Comparison of ENCODE assay signal across 17 cellular contexts in the genomic region with DNA sequence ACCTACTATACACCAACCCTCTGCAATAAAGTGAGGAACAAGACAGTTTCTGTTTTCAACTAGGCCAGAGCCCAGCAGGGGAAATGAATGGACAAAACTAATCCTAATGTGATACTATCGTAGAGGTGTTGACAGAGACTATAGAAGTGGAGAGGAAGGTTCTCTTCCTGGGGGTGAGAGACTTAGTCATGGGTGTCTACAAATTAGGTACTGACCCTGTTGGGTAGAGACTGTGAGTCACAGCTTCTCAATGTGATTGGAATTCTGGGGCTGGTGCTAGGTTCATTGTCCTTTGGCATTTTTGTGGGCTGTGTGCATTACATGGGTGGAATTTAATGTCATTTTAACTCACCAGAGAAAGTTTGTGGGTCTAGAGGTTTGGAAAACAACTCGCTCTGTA.
A peak's percentile ranks its signal among the peaks of the same experiment; 100 is the strongest.
DNase-seq lines count a peak whose midpoint lies in the region; ATAC-seq, FAIRE-seq and TF ChIP-seq lines count a peak whose summit lies in the region.
"Had no signal": no experiment of that assay in that cellular context is flagged by ENCODE, and none has a peak within 500 bp of the region (broad histone marks: within the 10 kb centered on the region; RNA-seq: fewer than 3 reads in every experiment).

No MANE protein-coding gene starts in this region.

- TF ChIP-seq CTCF in A549 (IDR thresholded peaks at IDR 0.05) (no peak), HepG2 (CRISPR knock-in tag; IDR thresholded peaks at IDR 0.05) (no peak)

- peak; percentile 22 to 31 for DNase-seq in A549 (ENCODE audit: low read depth in 1 of 2, low spot score in 1 of 2)
- peak; percentile 95 for DNase-seq in astrocyte of the hippocampus (ENCODE audit: low read depth, low spot score)
- DNase-seq in islet precursor cell: peak; percentile 91
- no peak for DNase-seq in HepG2 (ENCODE audit: low spot score)
- DNase-seq: activated naive CD8-positive, alpha-beta T cell treated with anti-CD3 and anti-CD28 coated beads, Interleukin-2, amount 50 U/mL, for 24 hours; DND-41; effector CD8-positive, alpha-beta T cell; HFFc6; mucosa of descending colon; NCI-H345; right cardiac atrium had no signal

- H3K27ac ChIP-seq in A549 (no peak overlapping the region), HUES48 (ENCODE audit: low read depth, low read length) (peak overlapping the region; percentile 72), HepG2 (ENCODE audit: extremely low read length, insufficient read depth, low read length) (no peak overlapping the region)
- H3K27ac ChIP-seq: hepatocyte had no signal

- H4K20me1 ChIP-seq in HepG2 (ENCODE audit: insufficient read depth, low read length): no peaks in the 10 kb centered on the region

- TF ChIP-seq EP300 in A549 (IDR thresholded peaks at IDR 0.05) (no peak), HepG2 (IDR thresholded peaks at IDR 0.05; ENCODE audit: low read depth in 2 of 2, low read length in 2 of 2) (no peak), HepG2 (CRISPR knock-in tag; IDR thresholded peaks at IDR 0.05; ENCODE audit: borderline replicate concordance) (no peak)

- in situ Hi-C loops in HepG2 (cut with HindIII; ENCODE audit: extremely low pct_ligation_motif_present, low pct_unique_long_range_greater_than_20kb): no loop called here

- no peaks in the 10 kb centered on the region for H3K36me3 ChIP-seq in HUES48 (ENCODE audit: control insufficient read depth, insufficient read depth, low read length)
- H3K36me3 ChIP-seq in HepG2 (replicated peaks in 1 of 2; ENCODE audit: control insufficient read depth in 1 of 2, insufficient read depth in 2 of 2, low read length in 2 of 2): no peaks in the 10 kb centered on the region

- H3K79me2 ChIP-seq in HepG2 (ENCODE audit: insufficient read depth, low read length): no peaks in the 10 kb centered on the region
- H3K79me2 ChIP-seq: hepatocyte had no signal

- H3K4me3 ChIP-seq in A549: no peak overlapping the region
- H3K4me3 ChIP-seq in HUES48 (ENCODE audit: low read depth, low read length): no peak overlapping the region
- no peak overlapping the region for H3K4me3 ChIP-seq in HepG2 (replicated peaks in 1 of 3; ENCODE audit: insufficient read depth in 1 of 3, low read depth in 2 of 3, low read length in 3 of 3)
- H3K4me3 ChIP-seq: hepatocyte, mucosa of descending colon had no signal

- no peak overlapping the region for H2AFZ ChIP-seq in HepG2 (ENCODE audit: low read length)
- H2AFZ ChIP-seq: hepatocyte had no signal

- FAIRE-seq in A549 (lab: Jason Lieb, UNC): no peak
- no peak for FAIRE-seq in HepG2 (lab: Jason Lieb, UNC)

- no TSS peak for BruUV-seq in HepG2 (replicated peaks; lab: Mats Ljungman, UMichigan)

- H3K9me3 ChIP-seq in A549 (no peaks in the 10 kb centered on the region), HUES48 (ENCODE audit: control insufficient read depth, insufficient read depth, low read length) (no peaks in the 10 kb centered on the region), HepG2 (ENCODE audit: low read length) (no peaks in the 10 kb centered on the region)

- WGBS in A549 (ENCODE audit: missing lambda C conversion rate): 5% methylated on average over 2 of the region's 2 CpGs
- WGBS in HepG2 (ENCODE audit: low lambda C conversion rate): 41% methylated on average over 2 of the region's 2 CpGs

- intact Hi-C loops in HepG2 (cut with micrococcal nuclease; ENCODE audit: unreplicated experiment): loop anchor here (5.0 kb wide), 1 partner anchor 239 kb away; no protein-coding TSS in a partner anchor

- no peaks in the 10 kb centered on the region for H3K4me1 ChIP-seq in A549
- peaks cover 17% of the 10 kb centered on the region for H3K4me1 ChIP-seq in HUES48 (ENCODE audit: control insufficient read depth, insufficient read depth, low read length)
- no peaks in the 10 kb centered on the region for H3K4me1 ChIP-seq in HepG2 (ENCODE audit: insufficient read depth, low read length)

- POLR2A ChIA-PET in A549 (lab: Yijun Ruan, JAX): no interaction called here
- POLR2A ChIA-PET in HepG2 (lab: Yijun Ruan, JAX): no interaction called here

- ATAC-seq in A549 (peak in 1 of 2 experiments; percentile 59; a peak in 3 of 6 replicates), HG03135 (IDR thresholded peaks at IDR 0.05; ENCODE audit: unreplicated experiment) (no peak), HepG2 (no peak), GM18519 (IDR thresholded peaks at IDR 0.05; ENCODE audit: low FRiP score, unreplicated experiment) (no peak)
- ATAC-seq in activated CD4-positive, CD25-positive, alpha-beta regulatory T cell treated with anti-CD3 and anti-CD28 coated beads, Interleukin-2, amount 50 U/mL, for 24 hours: no peak
- ATAC-seq: activated naive CD8-positive, alpha-beta T cell treated with anti-CD3 and anti-CD28 coated beads, Interleukin-2, amount 50 U/mL, for 24 hours; mucosa of descending colon; Panc1 had no signal

- H3K4me2 ChIP-seq in A549 (0 out of 3 replicates have a peak overlapping the region, but pooled peaks have one; percentile 3), HepG2 (ENCODE audit: low read depth, low read length) (no peak overlapping the region)
- H3K4me2 ChIP-seq: hepatocyte had no signal

- CTCF ChIA-PET in A549 (lab: Yijun Ruan, JAX): interaction anchor here (1.1 kb wide), 2 partner anchors 16 to 173 kb away, joined by 3 read pairs; no protein-coding TSS in a partner anchor
- CTCF ChIA-PET in HepG2 (lab: Yijun Ruan, JAX; ENCODE audit: low intra/inter-chr PET ratio, low total read pairs): no interaction called here

- H3K9ac ChIP-seq in HUES48 (ENCODE audit: low read depth, low read length) (no peak overlapping the region), HepG2 (ENCODE audit: insufficient read depth, low read depth, low read length) (no peak overlapping the region)

- TF ChIP-seq POLR2A in A549 (IDR thresholded peaks at IDR 0.05; ENCODE audit: low read length): no peak
- no peak for TF ChIP-seq POLR2A in HepG2 (IDR thresholded peaks at IDR 0.05; ENCODE audit: insufficient read depth in 1 of 2, low read depth in 2 of 2, low read length in 2 of 2)

- TF ChIP-seq RAD21 in A549 (conservative IDR thresholded peaks at IDR 0.05 in 1 of 2, IDR thresholded peaks at IDR 0.05 in 1 of 2): no peak
- TF ChIP-seq RAD21 in HepG2 (CRISPR knock-in tag; IDR thresholded peaks at IDR 0.05): no peak

- no peaks in the 10 kb centered on the region for H3K27me3 ChIP-seq in HUES48 (ENCODE audit: control insufficient read depth, insufficient read depth, low read length)
- H3K27me3 ChIP-seq in HepG2 (ENCODE audit: control insufficient read depth in 1 of 2, insufficient read depth in 2 of 2, low read length in 2 of 2): no peaks in the 10 kb centered on the region
- H3K27me3 ChIP-seq: hepatocyte had no signal

TF ChIP-seq in A549, 52 proteins besides CTCF, POLR2A, EP300 and RAD21 (continues in another document):
- no peak for TF ChIP-seq EHMT2 (IDR thresholded peaks at IDR 0.05; ENCODE audit: low read depth)
- no peak for TF ChIP-seq POLR2AphosphoS2 (conservative IDR thresholded peaks at IDR 0.05; ENCODE audit: low read length)
- TF ChIP-seq CHD2 (IDR thresholded peaks at IDR 0.05; ENCODE audit: low read length, partially characterized antibody): no peak
- no peak for TF ChIP-seq CHD4 (IDR thresholded peaks at IDR 0.05; ENCODE audit: borderline replicate concordance)
- TF ChIP-seq, protein P1, sequence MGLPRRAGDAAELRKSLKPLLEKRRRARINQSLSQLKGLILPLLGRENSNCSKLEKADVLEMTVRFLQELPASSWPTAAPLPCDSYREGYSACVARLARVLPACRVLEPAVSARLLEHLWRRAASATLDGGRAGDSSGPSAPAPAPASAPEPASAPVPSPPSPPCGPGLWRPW (IDR thresholded peaks at IDR 0.05): no peak

TF ChIP-seq in HepG2, 621 proteins besides CTCF, POLR2A, EP300 and RAD21:
- TF ChIP-seq ZNF33B (CRISPR knock-in tag; IDR thresholded peaks at IDR 0.05) (no peak), TMF1 (CRISPR knock-in tag; IDR thresholded peaks at IDR 0.05; ENCODE audit: low read depth) (no peak)
- TF ChIP-seq, protein P2, sequence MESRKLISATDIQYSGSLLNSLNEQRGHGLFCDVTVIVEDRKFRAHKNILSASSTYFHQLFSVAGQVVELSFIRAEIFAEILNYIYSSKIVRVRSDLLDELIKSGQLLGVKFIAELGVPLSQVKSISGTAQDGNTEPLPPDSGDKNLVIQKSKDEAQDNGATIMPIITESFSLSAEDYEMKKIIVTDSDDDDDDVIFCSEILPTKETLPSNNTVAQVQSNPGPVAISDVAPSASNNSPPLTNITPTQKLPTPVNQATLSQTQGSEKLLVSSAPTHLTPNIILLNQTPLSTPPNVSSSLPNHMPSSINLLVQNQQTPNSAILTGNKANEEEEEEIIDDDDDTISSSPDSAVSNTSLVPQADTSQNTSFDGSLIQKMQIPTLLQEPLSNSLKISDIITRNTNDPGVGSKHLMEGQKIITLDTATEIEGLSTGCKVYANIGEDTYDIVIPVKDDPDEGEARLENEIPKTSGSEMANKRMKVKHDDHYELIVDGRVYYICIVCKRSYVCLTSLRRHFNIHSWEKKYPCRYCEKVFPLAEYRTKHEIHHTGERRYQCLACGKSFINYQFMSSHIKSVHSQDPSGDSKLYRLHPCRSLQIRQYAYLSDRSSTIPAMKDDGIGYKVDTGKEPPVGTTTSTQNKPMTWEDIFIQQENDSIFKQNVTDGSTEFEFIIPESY (CRISPR knock-in tag; IDR thresholded peaks at IDR 0.05): no peak
